In the genomic region with DNA sequence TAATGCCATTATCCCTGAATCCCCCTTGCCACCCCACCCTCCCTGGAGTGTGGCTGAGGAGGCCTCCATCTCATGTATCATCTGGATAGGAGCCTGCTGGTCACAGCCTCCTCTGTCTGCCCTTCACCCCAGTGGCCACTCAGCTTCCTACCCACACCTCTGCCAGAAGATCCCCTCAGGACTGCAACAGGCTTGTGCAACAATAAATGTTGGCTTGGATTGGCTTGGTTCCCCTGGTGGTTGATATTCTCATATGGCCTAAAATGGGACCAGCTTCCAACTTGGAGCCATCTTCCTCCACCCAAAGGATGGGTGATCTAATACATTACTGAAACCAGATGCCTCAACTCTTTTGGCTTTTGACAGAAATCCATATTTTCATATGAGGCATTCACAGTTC, we compare ENCODE assay signal across 25 cellular contexts. TPM values are rescaled to one million over a fixed set of nuclear protein-coding genes. Genes with fewer than 3 reads are reported as not detected.
"Had no signal": no experiment of that assay in that cellular context is flagged by ENCODE, and none has a peak within 500 bp of the region (broad histone marks: within the 10 kb centered on the region; RNA-seq: fewer than 3 reads in every experiment).

No MANE protein-coding gene starts in this region.

- H3K4me1 Mint-ChIP-seq: activated CD8-positive, alpha-beta memory T cell treated with anti-CD3 and anti-CD28 coated beads, Interleukin-2, amount 10 ng/mL, durations not matched to agents 7 days and 5 days had no signal

- H3K27ac Mint-ChIP-seq: activated CD8-positive, alpha-beta memory T cell treated with anti-CD3 and anti-CD28 coated beads, Interleukin-2, amount 10 ng/mL, durations not matched to agents 7 days and 5 days; activated CD8-positive, alpha-beta T cell treated with anti-CD3 and anti-CD28 coated beads for 36 hours; activated naive CD4-positive, alpha-beta T cell treated with anti-CD3 and anti-CD28 coated beads, Interleukin-2, amount 10 ng/mL, durations not matched to agents 7 days and 5 days; natural killer cell; stimulated activated naive CD8-positive, alpha-beta T cell treated with anti-CD3 and anti-CD28 coated beads, Interleukin-15, amount 100 ng/mL, for 72 hours had no signal

- H3K9me3 ChIP-seq: adrenal gland, ascending aorta, esophagus squamous epithelium, left lung, prostate gland, right atrium auricular region, suprapubic skin, tibial nerve had no signal

- H3K9me3 Mint-ChIP-seq: activated CD4-positive, alpha-beta T cell treated with anti-CD3 and anti-CD28 coated beads, Interleukin-2, amount 10 ng/mL, durations not matched to agents 7 days and 5 days; activated CD8-positive, alpha-beta T cell treated with anti-CD3 and anti-CD28 coated beads for 36 hours; activated naive CD4-positive, alpha-beta T cell treated with anti-CD3 and anti-CD28 coated beads, Interleukin-2, amount 10 ng/mL, durations not matched to agents 7 days and 5 days; natural killer cell; stimulated activated naive CD8-positive, alpha-beta T cell treated with anti-CD3 and anti-CD28 coated beads, Interleukin-15, amount 100 ng/mL, for 72 hours had no signal

- ATAC-seq: activated CD8-positive, alpha-beta memory T cell treated with anti-CD3 and anti-CD28 coated beads, Interleukin-2, amount 10 ng/mL, durations not matched to agents 7 days and 5 days; activated CD8-positive, alpha-beta T cell treated with anti-CD3 and anti-CD28 coated beads for 36 hours; left lung; natural killer cell; stimulated activated naive CD8-positive, alpha-beta T cell treated with anti-CD3 and anti-CD28 coated beads, Interleukin-15, amount 100 ng/mL, for 72 hours had no signal

- H3K4me3 Mint-ChIP-seq: activated CD4-positive, alpha-beta T cell treated with anti-CD3 and anti-CD28 coated beads, Interleukin-2, amount 10 ng/mL, durations not matched to agents 7 days and 5 days; activated CD8-positive, alpha-beta memory T cell treated with anti-CD3 and anti-CD28 coated beads, Interleukin-2, amount 10 ng/mL, durations not matched to agents 7 days and 5 days; activated CD8-positive, alpha-beta T cell treated with anti-CD3 and anti-CD28 coated beads for 36 hours; activated naive CD4-positive, alpha-beta T cell treated with anti-CD3 and anti-CD28 coated beads, Interleukin-2, amount 10 ng/mL, durations not matched to agents 7 days and 5 days; natural killer cell; stimulated activated naive CD8-positive, alpha-beta T cell treated with anti-CD3 and anti-CD28 coated beads, Interleukin-15, amount 100 ng/mL, for 72 hours had no signal

- H3K27me3 ChIP-seq: adrenal gland, ascending aorta, brain microvascular endothelial cell, esophagus squamous epithelium, left lung, right atrium auricular region, suprapubic skin, tibial nerve had no signal

- H3K36me3 Mint-ChIP-seq: activated CD8-positive, alpha-beta memory T cell treated with anti-CD3 and anti-CD28 coated beads, Interleukin-2, amount 10 ng/mL, durations not matched to agents 7 days and 5 days; natural killer cell had no signal

- DNase-seq: activated CD4-positive, alpha-beta T cell treated with anti-CD3 and anti-CD28 coated beads, Interleukin-2, amount 10 ng/mL, durations not matched to agents 7 days and 5 days; activated CD4-positive, CD25-positive, alpha-beta regulatory T cell treated with anti-CD3 and anti-CD28 coated beads, Interleukin-2, amount 50 U/mL, for 72 hours; activated CD8-positive, alpha-beta memory T cell treated with anti-CD3 and anti-CD28 coated beads, Interleukin-2, amount 10 ng/mL, durations not matched to agents 7 days and 5 days; activated CD8-positive, alpha-beta T cell treated with anti-CD3 and anti-CD28 coated beads for 36 hours; activated effector memory CD4-positive, alpha-beta T cell treated with anti-CD3 and anti-CD28 coated beads, Interleukin-2, amount 50 U/mL, for 16 hours; activated naive CD4-positive, alpha-beta T cell treated with anti-CD3 and anti-CD28 coated beads, Interleukin-2, amount 10 ng/mL, durations not matched to agents 7 days and 5 days; activated T-cell treated with anti-CD3 and anti-CD28 coated beads for 4 hours; adrenal gland; brain microvascular endothelial cell; caudate nucleus; esophagus squamous epithelium; hippocampal formation; kidney glomerular epithelial cell; natural killer cell; stimulated activated CD4-positive, alpha-beta T cell treated with anti-CD3 and anti-CD28 coated beads, Interleukin-12 subunit alpha, Interleukin-12 subunit beta, amount 100 ng/mL, for 4 hours; stimulated activated CD4-positive, alpha-beta T cell treated with anti-CD3 and anti-CD28 coated beads, Interleukin-4, amount 100 ng/mL, for 4 hours; stimulated activated naive CD8-positive, alpha-beta T cell treated with anti-CD3 and anti-CD28 coated beads, Interleukin-15, amount 100 ng/mL, for 72 hours; WERI-Rb-1 had no signal

- H3K27ac ChIP-seq: adrenal gland, ascending aorta, brain microvascular endothelial cell, esophagus squamous epithelium, prostate gland, right atrium auricular region, suprapubic skin, tibial nerve, WERI-Rb-1 had no signal

- H3K27me3 Mint-ChIP-seq: activated CD4-positive, alpha-beta T cell treated with anti-CD3 and anti-CD28 coated beads, Interleukin-2, amount 10 ng/mL, durations not matched to agents 7 days and 5 days; activated CD8-positive, alpha-beta memory T cell treated with anti-CD3 and anti-CD28 coated beads, Interleukin-2, amount 10 ng/mL, durations not matched to agents 7 days and 5 days; activated CD8-positive, alpha-beta T cell treated with anti-CD3 and anti-CD28 coated beads for 36 hours; stimulated activated naive CD8-positive, alpha-beta T cell treated with anti-CD3 and anti-CD28 coated beads, Interleukin-15, amount 100 ng/mL, for 72 hours had no signal

RNA-seq across cellular contexts. Expression of gene VIPR1, which starts 34.9 kb away (rescaled TPM):
- total RNA-seq: dermis microvascular lymphatic vessel endothelial cell had no signal
